Comparison of ENCODE assay signal across 32 cellular contexts in the genomic region with DNA sequence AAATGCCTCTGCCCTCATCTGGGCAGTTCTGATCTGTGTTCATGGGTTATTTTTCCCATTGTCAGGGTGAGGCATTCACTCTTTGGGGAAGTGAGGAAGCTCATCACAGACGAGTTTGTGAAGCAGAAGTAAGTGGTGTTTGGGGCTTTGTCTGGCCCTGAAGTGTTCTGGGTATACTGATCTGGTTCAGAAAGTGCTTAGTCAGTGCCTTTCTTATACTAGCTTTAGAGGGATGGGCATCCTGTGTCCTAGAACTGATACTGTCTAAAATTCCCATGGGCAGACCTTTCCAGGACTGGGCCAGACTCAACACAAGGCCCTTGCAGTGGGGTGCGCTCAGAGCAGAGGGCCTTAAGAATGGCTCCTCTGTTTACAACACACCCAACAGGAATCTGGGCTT. TPM values are rescaled to one million over a fixed set of nuclear protein-coding genes. Genes with fewer than 3 reads are reported as not detected.
"Had no signal": no experiment of that assay in that cellular context is flagged by ENCODE, and none has a peak within 500 bp of the region (broad histone marks: within the 10 kb centered on the region; RNA-seq: fewer than 3 reads in every experiment).

No MANE protein-coding gene starts in this region.

- H3K36me3 ChIP-seq: MG63, WERI-Rb-1 had no signal

- ATAC-seq: activated CD8-positive, alpha-beta memory T cell treated with anti-CD3 and anti-CD28 coated beads, Interleukin-2, amount 10 ng/mL, durations not matched to agents 7 days and 5 days; T-cell; T-helper 17 cell had no signal

- H3K4me1 ChIP-seq: ascending aorta had no signal

- H3K9me3 ChIP-seq: ascending aorta, MG63 had no signal

- H3K4me3 ChIP-seq: ascending aorta, cardiac muscle cell, MG63, PC-9 had no signal

- FAIRE-seq: RCC 7860 had no signal

- H3K27me3 ChIP-seq: ascending aorta, cardiac muscle cell, MG63 had no signal

- H2AFZ ChIP-seq: PC-9 had no signal

- H3K27ac ChIP-seq: ascending aorta, cardiac muscle cell, PC-9, WERI-Rb-1 had no signal

- DNase-seq: activated CD4-positive, alpha-beta memory T cell treated with anti-CD3 and anti-CD28 coated beads, Interleukin-2, amount 10 ng/mL, durations not matched to agents 7 days and 5 days; activated CD4-positive, alpha-beta T cell treated with anti-CD3 and anti-CD28 coated beads for 1 hour; activated CD4-positive, alpha-beta T cell treated with anti-CD3 and anti-CD28 coated beads for 48 hours; activated CD4-positive, CD25-positive, alpha-beta regulatory T cell; activated CD8-positive, alpha-beta memory T cell treated with anti-CD3 and anti-CD28 coated beads for 24 hours; activated CD8-positive, alpha-beta memory T cell treated with anti-CD3 and anti-CD28 coated beads, Interleukin-2, amount 10 ng/mL, durations not matched to agents 7 days and 5 days; activated CD8-positive, alpha-beta memory T cell treated with anti-CD3 and anti-CD28 coated beads, Interleukin-2, amount 50 U/mL, for 48 hours; activated effector memory CD4-positive, alpha-beta T cell treated with Interleukin-2 at 50 U/mL for 16 hours; activated naive CD8-positive, alpha-beta T cell treated with anti-CD3 and anti-CD28 coated beads, Interleukin-2, amount 10 ng/mL, durations not matched to agents 7 days and 5 days; activated T-cell treated with anti-CD3 and anti-CD28 coated beads, Interleukin-2, amount 50 U/mL, for 48 hours; amygdala; KG1; MG63; NCI-H1092; NCI-H1436 treated with DMSO at 0.1 percent for 48 hours; NCI-H187; NCI-H2029 treated with DMSO at 0.1 percent for 48 hours; NCI-H2107; NCI-H2171; NCI-H510A; NCI-H526; NCI-H748 treated with DMSO at 0.1 percent for 48 hours; NK-92 treated with Interleukin-12 subunit alpha and Interleukin-12 subunit beta, amount 100 ng/mL, for 24 hours; PC-9; Right ventricle myocardium superior; T-cell; T-helper 17 cell; T-helper 9 cell; WERI-Rb-1 had no signal

- H3K4me2 ChIP-seq: PC-9 had no signal

RNA-seq across cellular contexts. Expression of gene TRO, which starts 6.4 kb away (rescaled TPM):
- total RNA-seq: PC-9 had no signal
